In the genomic region with DNA sequence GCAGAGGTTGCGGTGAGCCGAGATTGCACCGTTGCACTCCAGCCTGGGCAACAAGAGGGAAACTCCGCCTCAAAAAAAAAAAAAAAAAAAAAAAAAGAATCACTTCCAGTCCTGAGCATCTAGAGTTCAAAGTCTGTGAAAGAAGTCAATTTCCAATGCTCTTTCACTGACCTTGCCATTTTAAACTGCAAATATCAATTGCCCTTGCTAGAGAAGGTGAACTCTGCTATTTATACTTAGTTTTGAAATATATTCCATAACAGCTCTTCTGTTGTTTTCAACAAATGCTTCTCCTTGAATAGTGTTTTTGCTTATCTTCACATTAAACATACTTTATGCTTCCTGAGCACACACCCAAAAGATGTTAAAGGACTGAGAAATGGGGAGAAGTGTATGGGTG, we compare ENCODE assay signal across 29 cellular contexts.
"Had no signal": no experiment of that assay in that cellular context is flagged by ENCODE, and none has a peak within 500 bp of the region (broad histone marks: within the 10 kb centered on the region; RNA-seq: fewer than 3 reads in every experiment).

No MANE protein-coding gene starts in this region.

- H3K4me1 ChIP-seq: colonic mucosa, esophagus muscularis mucosa, esophagus squamous epithelium, foreskin keratinocyte, gastrocnemius medialis, gastroesophageal sphincter, heart left ventricle, heart right ventricle had no signal

- H3K9me3 Mint-ChIP-seq: dendritic cell treated with granulocyte-macrophage colony-stimulating factor and Interleukin-4, amounts not matched to agents 40 ng/mL and 50 ng/mL, for 4 days; effector memory CD8-positive, alpha-beta T cell; endodermal cell had no signal

- H3K4me3 Mint-ChIP-seq: dendritic cell treated with granulocyte-macrophage colony-stimulating factor and Interleukin-4, amounts not matched to agents 40 ng/mL and 50 ng/mL, for 4 days; effector memory CD8-positive, alpha-beta T cell; endodermal cell had no signal

- H3K27me3 Mint-ChIP-seq: dendritic cell treated with granulocyte-macrophage colony-stimulating factor and Interleukin-4, amounts not matched to agents 40 ng/mL and 50 ng/mL, for 4 days had no signal

- DNase-seq: colonic mucosa; cortex of kidney; dermis blood vessel endothelial cell; dorsolateral prefrontal cortex; effector CD4-positive, alpha-beta T cell; effector CD8-positive, alpha-beta T cell; effector memory CD4-positive, alpha-beta T cell; effector memory CD8-positive, alpha-beta T cell; endodermal cell; erythroblast; esophagus squamous epithelium; foreskin fibroblast; foreskin keratinocyte; foreskin melanocyte; gastrocnemius medialis; glutamatergic neuron; head of caudate nucleus; heart left ventricle; heart right ventricle had no signal

- H3K9me3 ChIP-seq: colonic mucosa, esophagus muscularis mucosa, esophagus squamous epithelium, gastrocnemius medialis, gastroesophageal sphincter, heart left ventricle, heart right ventricle had no signal

- H3K27ac ChIP-seq: colonic mucosa, coronary artery, epithelial cell of prostate, esophagus muscularis mucosa, esophagus squamous epithelium, foreskin keratinocyte, gastrocnemius medialis, gastroesophageal sphincter, heart left ventricle, heart right ventricle had no signal

- ATAC-seq: effector memory CD8-positive, alpha-beta T cell; esophagus mucosa; foreskin keratinocyte; gastrocnemius medialis; gastroesophageal sphincter; heart left ventricle; heart right ventricle had no signal

- H3K27ac Mint-ChIP-seq: dendritic cell treated with granulocyte-macrophage colony-stimulating factor and Interleukin-4, amounts not matched to agents 40 ng/mL and 50 ng/mL, for 4 days; effector memory CD8-positive, alpha-beta T cell; endodermal cell had no signal

- H3K36me3 ChIP-seq: colonic mucosa, esophagus squamous epithelium, gastrocnemius medialis, heart left ventricle, heart right ventricle had no signal

- FAIRE-seq: colon, endometrium, endothelial cell of umbilical vein, frontal cortex had no signal

- H3K27me3 ChIP-seq: colonic mucosa, dorsolateral prefrontal cortex, esophagus muscularis mucosa, esophagus squamous epithelium, foreskin keratinocyte, gastrocnemius medialis, gastroesophageal sphincter, heart left ventricle, heart right ventricle had no signal

- H3K4me3 ChIP-seq: colonic mucosa, coronary artery, dorsolateral prefrontal cortex, esophagus muscularis mucosa, esophagus squamous epithelium, gastrocnemius medialis, gastroesophageal sphincter, heart left ventricle, heart right ventricle had no signal
